In genomic region chr20:62240015-62240685, GRCh38 we compare ENCODE assay signal across 13 cellular contexts. TPM values are rescaled to one million over a fixed set of nuclear protein-coding genes. Genes with fewer than 3 reads are reported as not detected.
DNase-seq lines count a peak whose midpoint lies in the region; ATAC-seq and TF ChIP-seq lines count a peak whose summit lies in the region.
"Had no signal": no experiment of that assay in that cellular context is flagged by ENCODE, and none has a peak within 500 bp of the region (broad histone marks: within the 10 kb centered on the region; RNA-seq: fewer than 3 reads in every experiment).

No MANE protein-coding gene starts in this region.

- H3K9me3 ChIP-seq in body of pancreas, result no peaks in the 10 kb centered on the region

- peak overlapping the region in 1 of 2 donors; percentile 17 for H3K4me3 ChIP-seq in body of pancreas

- peak overlapping the region; percentile 90 for H3K4me3 Mint-ChIP-seq in HFFc6
- H3K4me3 Mint-ChIP-seq in nephron progenitor cell, result peak overlapping the region; percentile 88

- H3K27ac Mint-ChIP-seq in HFFc6, result peak overlapping the region; percentile 56; the same call in 1 of the 2 replicates
- no peak overlapping the region for H3K27ac Mint-ChIP-seq in nephron progenitor cell

- H3K9me3 Mint-ChIP-seq in HFFc6 (no peaks in the 10 kb centered on the region), nephron progenitor cell (no peaks in the 10 kb centered on the region)

- H3K27me3 ChIP-seq in body of pancreas, result no peaks in the 10 kb centered on the region

- peaks cover 73% of the 10 kb centered on the region for H3K4me1 ChIP-seq in body of pancreas

- ATAC-seq in body of pancreas (no peak), GM18519 (IDR thresholded peaks at IDR 0.05; ENCODE audit: low FRiP score, unreplicated experiment) (no peak)

- WGBS in body of pancreas, 2 donors, result 60 to 64% methylated on average over 13 of the region's 13 CpGs

- DNase-seq in HFFc6, result no peak
- no peak for DNase-seq in body of pancreas
- DNase-seq in nephron progenitor cell, result no peak
- no peak for DNase-seq in NCI-H526 (lab: John Stamatoyannopoulos, UW)
- DNase-seq in SIG-M5 treated with dmso at 0.1 percent for 504 hours (lab: John Stamatoyannopoulos, UW; ENCODE audit: unreplicated experiment), result no peak
- DNase-seq in SKM-1 treated with dmso at 0.1 percent for 144 hours (lab: John Stamatoyannopoulos, UW; ENCODE audit: unreplicated experiment), result no peak
- DNase-seq: activated CD4-positive, alpha-beta T cell treated with anti-CD3 and anti-CD28 coated beads, Interleukin-2, amount 50 U/mL, for 4 hours; EL; NCI-H1436 had no signal

- H3K36me3 Mint-ChIP-seq in HFFc6 (ENCODE audit: low read depth) (peaks cover 5% of the 10 kb centered on the region; the same call in 1 of the 2 replicates), nephron progenitor cell (ENCODE audit: low read depth) (peaks cover 10% of the 10 kb centered on the region)

- peaks cover 2% of the 10 kb centered on the region for H3K27me3 Mint-ChIP-seq in HFFc6 (ENCODE audit: insufficient read depth)
- peaks cover 3% of the 10 kb centered on the region for H3K27me3 Mint-ChIP-seq in nephron progenitor cell (ENCODE audit: low read depth, poor library complexity)

- H3K27ac ChIP-seq in C4-2B (peak overlapping the region; percentile 80; the same call in 1 of the 2 replicates), body of pancreas (peak overlapping the region; percentile 4 to 96 (median 92))

- TF ChIP-seq CTCF in C4-2B (conservative IDR thresholded peaks at IDR 0.05) (no peak), HFFc6 (IDR thresholded peaks at IDR 0.05) (no peak), body of pancreas (IDR thresholded peaks at IDR 0.05) (no peak), nephron progenitor cell (IDR thresholded peaks at IDR 0.05) (no peak)

- TF ChIP-seq POLR2A in body of pancreas (IDR thresholded peaks at IDR 0.05), result no peak

- no peaks in the 10 kb centered on the region for H3K36me3 ChIP-seq in body of pancreas (replicated peaks in 1 of 2; ENCODE audit: insufficient read depth in 1 of 2, low read depth in 2 of 2)

- intact Hi-C loops in body of pancreas (cut with DNase I), result loop anchor here (10.0 kb wide), 1 partner anchor 55 kb away; no protein-coding TSS in a partner anchor

- H3K4me1 Mint-ChIP-seq in HFFc6 (ENCODE audit: low read depth) (peaks cover 12% of the 10 kb centered on the region), nephron progenitor cell (peaks cover 35% of the 10 kb centered on the region)

RNA-seq across cellular contexts. Expression of gene OSBPL2, which starts 1.8 kb away (rescaled TPM):
- 10 to 100 TPM; 32.2 to 37.6 (median 33.5) TPM for total RNA-seq in HFFc6 (2021; fragmentation: NEBNext Ultra II Directional; extraction: Animal tissue kit (Norgen Biotek cat#: 25700))
- total RNA-seq in body of pancreas, result 10 to 100 TPM; 54.5 to 71.9 TPM

RNA-seq across cellular contexts. Expression of gene HRH3, which starts 20.1 kb away (rescaled TPM):
- total RNA-seq in HFFc6 (2021; fragmentation: NEBNext Ultra II Directional; extraction: Animal tissue kit (Norgen Biotek cat#: 25700)), result not detected
- under 1 TPM in 1 of 2 donors, not detected in 1; 0.33 TPM for total RNA-seq in body of pancreas
- total RNA-seq: dermis microvascular lymphatic vessel endothelial cell, renal cortical epithelial cell had no signal

RNA-seq across cellular contexts. Expression of gene MTG2, which starts 57.3 kb away (rescaled TPM):
- 10 to 100 TPM; 27.9 to 33.8 (median 30.2) TPM for total RNA-seq in HFFc6 (2021; fragmentation: NEBNext Ultra II Directional; extraction: Animal tissue kit (Norgen Biotek cat#: 25700))
- total RNA-seq in body of pancreas, result 10 to 100 TPM in 1 of 2 donors, 1 to 10 TPM in 1; 8.8 to 16.5 TPM
